In the genomic region with DNA sequence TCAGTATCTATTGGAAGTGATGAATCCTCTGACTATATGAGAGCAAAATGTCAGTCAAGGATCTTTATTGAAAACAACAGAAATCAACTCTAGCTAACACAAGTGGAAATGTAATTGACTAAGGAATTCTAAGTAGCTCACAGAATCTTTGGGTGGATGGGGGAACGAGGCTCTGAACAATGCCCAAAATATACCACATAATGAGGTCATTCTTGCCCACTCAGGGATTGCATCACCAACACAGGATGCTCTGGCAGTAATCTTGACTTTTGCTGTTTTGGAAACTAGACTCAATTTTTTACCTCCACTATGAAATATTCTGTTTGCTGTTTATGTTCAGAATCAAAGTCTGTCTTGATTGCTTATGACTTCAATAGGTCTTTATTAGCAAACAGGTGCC, we compare ENCODE assay signal across 16 cellular contexts.
"Had no signal": no experiment of that assay in that cellular context is flagged by ENCODE, and none has a peak within 500 bp of the region (broad histone marks: within the 10 kb centered on the region; RNA-seq: fewer than 3 reads in every experiment).

No MANE protein-coding gene starts in this region.

- H3K27ac Mint-ChIP-seq: activated CD8-positive, alpha-beta memory T cell treated with anti-CD3 and anti-CD28 coated beads, Interleukin-2, amount 10 ng/mL, durations not matched to agents 7 days and 5 days; activated naive CD4-positive, alpha-beta T cell treated with anti-CD3 and anti-CD28 coated beads, Interleukin-2, amount 50 U/mL, for 72 hours; activated T-cell treated with anti-CD3 and anti-CD28 coated beads, Interleukin-2, amount 50 U/mL, for 24 hours; naive B cell; stimulated activated memory B cell treated with anti-CD40 and anti-IgM and Interleukin-4, amounts not matched to agents 10 μg/mL and 1 μg/mL and 100 μg/mL, for 72 hours had no signal

- H3K79me2 ChIP-seq: parathyroid adenoma had no signal

- H3K4me1 Mint-ChIP-seq: activated CD8-positive, alpha-beta memory T cell treated with anti-CD3 and anti-CD28 coated beads, Interleukin-2, amount 10 ng/mL, durations not matched to agents 7 days and 5 days; naive B cell; stimulated activated memory B cell treated with anti-CD40 and anti-IgM and Interleukin-4, amounts not matched to agents 10 μg/mL and 1 μg/mL and 100 μg/mL, for 72 hours had no signal

- H3K4me3 ChIP-seq: cardiac muscle cell, coronary artery, right atrium auricular region, tibial nerve had no signal

- H3K9me3 ChIP-seq: right atrium auricular region had no signal

- ATAC-seq: activated CD4-positive, CD25-positive, alpha-beta regulatory T cell treated with anti-CD3 and anti-CD28 coated beads, Interleukin-2, amount 50 U/mL, for 24 hours; activated CD8-positive, alpha-beta memory T cell treated with anti-CD3 and anti-CD28 coated beads, Interleukin-2, amount 10 ng/mL, durations not matched to agents 7 days and 5 days; activated naive CD4-positive, alpha-beta T cell treated with anti-CD3 and anti-CD28 coated beads, Interleukin-2, amount 50 U/mL, for 72 hours; stimulated activated memory B cell treated with anti-CD40 and anti-IgM and Interleukin-4, amounts not matched to agents 10 μg/mL and 1 μg/mL and 100 μg/mL, for 72 hours had no signal

- H3K4me1 ChIP-seq: parathyroid adenoma, right atrium auricular region had no signal

- H3K9me3 Mint-ChIP-seq: activated T-cell treated with anti-CD3 and anti-CD28 coated beads, Interleukin-2, amount 50 U/mL, for 24 hours had no signal

- H2AFZ ChIP-seq: parathyroid adenoma had no signal

- H3K36me3 ChIP-seq: cardiac muscle cell, right atrium auricular region, tibial nerve had no signal

- H3K27me3 ChIP-seq: cardiac muscle cell, right atrium auricular region, tibial nerve had no signal

- H3K36me3 Mint-ChIP-seq: activated CD8-positive, alpha-beta memory T cell treated with anti-CD3 and anti-CD28 coated beads, Interleukin-2, amount 10 ng/mL, durations not matched to agents 7 days and 5 days; activated naive CD4-positive, alpha-beta T cell treated with anti-CD3 and anti-CD28 coated beads, Interleukin-2, amount 50 U/mL, for 72 hours; naive B cell; stimulated activated memory B cell treated with anti-CD40 and anti-IgM and Interleukin-4, amounts not matched to agents 10 μg/mL and 1 μg/mL and 100 μg/mL, for 72 hours had no signal

- DNase-seq: activated CD4-positive, alpha-beta T cell treated with anti-CD3 and anti-CD28 coated beads, Interleukin-2, amount 50 U/mL, for 4 hours; activated CD8-positive, alpha-beta memory T cell treated with anti-CD3 and anti-CD28 coated beads, Interleukin-2, amount 10 ng/mL, durations not matched to agents 7 days and 5 days; activated effector memory CD4-positive, alpha-beta T cell treated with anti-CD3 and anti-CD28 coated beads, Interleukin-2, amount 50 U/mL, for 16 hours; activated T-cell treated with anti-CD3 and anti-CD28 coated beads, Interleukin-2, amount 50 U/mL, for 24 hours; effector CD4-positive, alpha-beta T cell; hypothalamus; naive B cell; T-helper 2 cell had no signal

- H3K27ac ChIP-seq: cardiac muscle cell, coronary artery, parathyroid adenoma, right atrium auricular region, tibial nerve had no signal

- H3K27me3 Mint-ChIP-seq: activated CD8-positive, alpha-beta memory T cell treated with anti-CD3 and anti-CD28 coated beads, Interleukin-2, amount 10 ng/mL, durations not matched to agents 7 days and 5 days; activated T-cell treated with anti-CD3 and anti-CD28 coated beads, Interleukin-2, amount 50 U/mL, for 24 hours; naive B cell; stimulated activated memory B cell treated with anti-CD40 and anti-IgM and Interleukin-4, amounts not matched to agents 10 μg/mL and 1 μg/mL and 100 μg/mL, for 72 hours had no signal

- H3K9ac ChIP-seq: parathyroid adenoma had no signal

- H3K4me3 Mint-ChIP-seq: activated CD8-positive, alpha-beta memory T cell treated with anti-CD3 and anti-CD28 coated beads, Interleukin-2, amount 10 ng/mL, durations not matched to agents 7 days and 5 days; activated T-cell treated with anti-CD3 and anti-CD28 coated beads, Interleukin-2, amount 50 U/mL, for 24 hours; naive B cell; stimulated activated memory B cell treated with anti-CD40 and anti-IgM and Interleukin-4, amounts not matched to agents 10 μg/mL and 1 μg/mL and 100 μg/mL, for 72 hours had no signal
